In genomic region chr1:91771717-91772116, GRCh38 we compare ENCODE assay signal across 24 cellular contexts.
A peak's percentile ranks its signal among the peaks of the same experiment; 100 is the strongest.
DNase-seq lines count a peak whose midpoint lies in the region; ATAC-seq, FAIRE-seq and TF ChIP-seq lines count a peak whose summit lies in the region.
"Had no signal": no experiment of that assay in that cellular context is flagged by ENCODE, and none has a peak within 500 bp of the region (broad histone marks: within the 10 kb centered on the region; RNA-seq: fewer than 3 reads in every experiment).

No MANE protein-coding gene starts in this region.

- H3K27me3 Mint-ChIP-seq in nephron progenitor cell (ENCODE audit: low read depth, poor library complexity), result peaks cover 4% of the 10 kb centered on the region
- no peaks in the 10 kb centered on the region for H3K27me3 Mint-ChIP-seq in CD4-positive, alpha-beta T cell
- H3K27me3 Mint-ChIP-seq: B cell; CD4-positive, CD25-positive, alpha-beta regulatory T cell; CD8-positive, alpha-beta memory T cell had no signal

- H3K27ac ChIP-seq in HepG2 (ENCODE audit: extremely low read length, insufficient read depth, low read length) (no peak overlapping the region), right lobe of liver (no peak overlapping the region), ovary (no peak overlapping the region)
- H3K27ac ChIP-seq in CD4-positive, alpha-beta T cell (ENCODE audit: low read depth, low read length), result no peak overlapping the region
- H3K27ac ChIP-seq: 22Rv1, BLaER1, C4-2B had no signal

- TF ChIP-seq RAD21 in HepG2 (CRISPR knock-in tag; IDR thresholded peaks at IDR 0.05), result no peak

- peaks cover 33% of the 10 kb centered on the region for H3K4me1 Mint-ChIP-seq in nephron progenitor cell
- H3K4me1 Mint-ChIP-seq in CD4-positive, alpha-beta T cell (ENCODE audit: low read depth), result no peaks in the 10 kb centered on the region
- H3K4me1 Mint-ChIP-seq: B cell had no signal

- H3K36me3 ChIP-seq in HepG2 (replicated peaks in 1 of 2; ENCODE audit: control insufficient read depth in 1 of 2, insufficient read depth in 2 of 2, low read length in 2 of 2) (peaks cover 13 to 57% of the 10 kb centered on the region in 2 experiments), right lobe of liver (no peaks in the 10 kb centered on the region), ovary (no peaks in the 10 kb centered on the region)
- H3K36me3 ChIP-seq: BLaER1, HAP-1 had no signal

- H3K27me3 ChIP-seq in HepG2 (ENCODE audit: control insufficient read depth in 1 of 2, insufficient read depth in 2 of 2, low read length in 2 of 2) (no peaks in the 10 kb centered on the region), right lobe of liver (no peaks in the 10 kb centered on the region), ovary (no peaks in the 10 kb centered on the region)
- no peaks in the 10 kb centered on the region for H3K27me3 ChIP-seq in CD4-positive, alpha-beta T cell (ENCODE audit: control insufficient read depth, insufficient read depth, low read length)
- H3K27me3 ChIP-seq: BLaER1 had no signal

- in situ Hi-C loops in HepG2 (cut with HindIII; ENCODE audit: extremely low pct_ligation_motif_present, low pct_unique_long_range_greater_than_20kb), result no loop called here

- BruUV-seq in HepG2 (replicated peaks; lab: Mats Ljungman, UMichigan), result no TSS peak

- H3K9ac ChIP-seq in HepG2 (ENCODE audit: insufficient read depth, low read depth, low read length), result no peak overlapping the region
- H3K9ac ChIP-seq: BLaER1 had no signal

- FAIRE-seq in HepG2 (lab: Jason Lieb, UNC), result no peak
- FAIRE-seq in D721Med (lab: Jason Lieb, UNC), result no peak
- FAIRE-seq: A204.1, GM12891, GM18507, H54 had no signal

- TF ChIP-seq EP300 in HepG2 (IDR thresholded peaks at IDR 0.05; ENCODE audit: low read depth in 2 of 2, low read length in 2 of 2) (no peak), HepG2 (CRISPR knock-in tag; IDR thresholded peaks at IDR 0.05; ENCODE audit: borderline replicate concordance) (no peak), ovary (IDR thresholded peaks at IDR 0.05) (no peak)

- H3K36me3 Mint-ChIP-seq in nephron progenitor cell (ENCODE audit: low read depth), result no peaks in the 10 kb centered on the region
- no peaks in the 10 kb centered on the region for H3K36me3 Mint-ChIP-seq in CD4-positive, alpha-beta T cell (ENCODE audit: low read depth)

- H3K9me3 Mint-ChIP-seq in nephron progenitor cell, result no peaks in the 10 kb centered on the region
- no peaks in the 10 kb centered on the region for H3K9me3 Mint-ChIP-seq in CD4-positive, alpha-beta T cell
- H3K9me3 Mint-ChIP-seq: CD8-positive, alpha-beta memory T cell; HFFc6 had no signal

- no peak overlapping the region for H3K4me3 Mint-ChIP-seq in nephron progenitor cell
- H3K4me3 Mint-ChIP-seq in CD4-positive, alpha-beta T cell, result no peak overlapping the region
- H3K4me3 Mint-ChIP-seq: B cell; CD4-positive, CD25-positive, alpha-beta regulatory T cell; CD8-positive, alpha-beta memory T cell; HFFc6 had no signal

- no peak for TF ChIP-seq POLR2A in HepG2 (IDR thresholded peaks at IDR 0.05; ENCODE audit: insufficient read depth in 1 of 2, low read depth in 2 of 2, low read length in 2 of 2)
- no peak for TF ChIP-seq POLR2A in right lobe of liver (IDR thresholded peaks at IDR 0.05)
- TF ChIP-seq POLR2A in ovary (IDR thresholded peaks at IDR 0.05), result no peak

- H3K27ac Mint-ChIP-seq in nephron progenitor cell, result peak overlapping the region; percentile 65
- H3K27ac Mint-ChIP-seq in CD4-positive, alpha-beta T cell, result no peak overlapping the region
- H3K27ac Mint-ChIP-seq: B cell, HFFc6 had no signal

- H3K4me2 ChIP-seq in HepG2 (ENCODE audit: low read depth, low read length), result no peak overlapping the region
- H3K4me2 ChIP-seq: BLaER1 had no signal

- peaks cover 36% of the 10 kb centered on the region for H3K79me2 ChIP-seq in HepG2 (ENCODE audit: insufficient read depth, low read length)

- H3K9me3 ChIP-seq in HepG2 (ENCODE audit: low read length) (no peaks in the 10 kb centered on the region), right lobe of liver (no peaks in the 10 kb centered on the region), ovary (no peaks in the 10 kb centered on the region)
- H3K9me3 ChIP-seq in CD4-positive, alpha-beta T cell (ENCODE audit: control insufficient read depth, low read length), result no peaks in the 10 kb centered on the region
- H3K9me3 ChIP-seq: BLaER1, HAP-1 had no signal

- POLR2A ChIA-PET in HepG2 (lab: Yijun Ruan, JAX), result no interaction called here
- POLR2A ChIA-PET in CD4-positive, alpha-beta T cell (lab: Charles Lee), result no interaction called here

- WGBS in HepG2 (ENCODE audit: low lambda C conversion rate), result 92% methylated on average over 2 of the region's 2 CpGs
- 100% methylated on average over 2 of the region's 2 CpGs for WGBS in right lobe of liver (ENCODE audit: insufficient coverage, low coverage, low lambda C conversion rate, missing lambda C conversion rate)
- WGBS in ovary, 3 donors, result 88 to 97% (median 89%) methylated on average over 2 of the region's 2 CpGs

- DNase-seq in NCI-H2029 treated with DMSO at 0.1 percent for 48 hours (lab: John Stamatoyannopoulos, UW), result peak; percentile 21
- DNase-seq in NCI-H2029 (lab: John Stamatoyannopoulos, UW), result no peak
- no peak for DNase-seq in HepG2 (ENCODE audit: low spot score)
- DNase-seq in right lobe of liver, result no peak
- DNase-seq in nephron progenitor cell, result no peak
- no peak for DNase-seq in ovary
- no peak for DNase-seq in CD4-positive, alpha-beta T cell
- DNase-seq in D721Med (ENCODE audit: insufficient read length, low spot score), result no peak
- DNase-seq: CD4-positive, CD25-positive, alpha-beta regulatory T cell; CD8-positive, alpha-beta memory T cell; DMS53; DMS79 treated with DMSO at 0.1 percent for 48 hours; GF-D8; GOT3; HFFc6 had no signal

- H3K4me3 ChIP-seq in HepG2 (replicated peaks in 1 of 3; ENCODE audit: insufficient read depth in 1 of 3, low read depth in 2 of 3, low read length in 3 of 3), result no peak overlapping the region
- H3K4me3 ChIP-seq in right lobe of liver, result no peak overlapping the region
- no peak overlapping the region for H3K4me3 ChIP-seq in ovary
- H3K4me3 ChIP-seq: BLaER1, HAP-1 had no signal

- no peak for ATAC-seq in HepG2
- no peak for ATAC-seq in right lobe of liver
- no peak for ATAC-seq in CD4-positive, alpha-beta T cell (ENCODE audit: poor library complexity)

- CTCF ChIA-PET in HepG2 (lab: Yijun Ruan, JAX; ENCODE audit: low intra/inter-chr PET ratio, low total read pairs), result no interaction called here
- CTCF ChIA-PET in CD4-positive, alpha-beta T cell (lab: Charles Lee), result interaction anchor here (0.6 to 1.0 kb wide), 3 partner anchors 13 to 456 kb away, joined by 3 read pairs; partner anchors contain the start of gene TGFBR3

- TF ChIP-seq CTCF in HepG2 (CRISPR knock-in tag; IDR thresholded peaks at IDR 0.05) (no peak), right lobe of liver (IDR thresholded peaks at IDR 0.05) (no peak), nephron progenitor cell (IDR thresholded peaks at IDR 0.05) (no peak), ovary (IDR thresholded peaks at IDR 0.05) (no peak), D721Med (IDR thresholded peaks at IDR 0.05; ENCODE audit: insufficient read depth, missing control alignments) (no peak)
- TF ChIP-seq CTCF in CD4-positive, alpha-beta T cell (IDR thresholded peaks at IDR 0.05), result no peak

- H2AFZ ChIP-seq in HepG2 (ENCODE audit: low read length), result no peak overlapping the region

- H3K4me1 ChIP-seq in HepG2 (ENCODE audit: insufficient read depth, low read length), result peaks cover 42% of the 10 kb centered on the region
- H3K4me1 ChIP-seq in right lobe of liver, result peaks cover 0 to 42% (median 18%) of the 10 kb centered on the region in 4 donors
- H3K4me1 ChIP-seq in ovary (ENCODE audit: insufficient read depth), result peaks cover 11% of the 10 kb centered on the region
- H3K4me1 ChIP-seq: HAP-1 had no signal

- intact Hi-C loops in HepG2 (cut with micrococcal nuclease; ENCODE audit: unreplicated experiment) (no loop called here), right lobe of liver (cut with DNase I) (no loop called here), ovary (cut with DNase I) (no loop called here)
- intact Hi-C loops in CD4-positive, alpha-beta T cell (cut with DNase I, micrococcal nuclease), result no loop called here

- peaks cover 4% of the 10 kb centered on the region; the same call in 1 of the 2 replicates for H4K20me1 ChIP-seq in HepG2 (ENCODE audit: insufficient read depth, low read length)
- H4K20me1 ChIP-seq: BLaER1 had no signal

TF ChIP-seq in HepG2, 621 proteins besides CTCF, POLR2A, EP300 and RAD21:
- TF ChIP-seq RBM22 (optimal IDR thresholded peaks at IDR 0.05; ENCODE audit: low read length) (peak; percentile 56), GMEB2 (CRISPR knock-in tag; IDR thresholded peaks at IDR 0.05; ENCODE audit: low read depth) (no peak), SSRP1 (CRISPR knock-in tag; IDR thresholded peaks at IDR 0.05) (no peak)
